Comparison of ENCODE assay signal across 24 cellular contexts in the genomic region with DNA sequence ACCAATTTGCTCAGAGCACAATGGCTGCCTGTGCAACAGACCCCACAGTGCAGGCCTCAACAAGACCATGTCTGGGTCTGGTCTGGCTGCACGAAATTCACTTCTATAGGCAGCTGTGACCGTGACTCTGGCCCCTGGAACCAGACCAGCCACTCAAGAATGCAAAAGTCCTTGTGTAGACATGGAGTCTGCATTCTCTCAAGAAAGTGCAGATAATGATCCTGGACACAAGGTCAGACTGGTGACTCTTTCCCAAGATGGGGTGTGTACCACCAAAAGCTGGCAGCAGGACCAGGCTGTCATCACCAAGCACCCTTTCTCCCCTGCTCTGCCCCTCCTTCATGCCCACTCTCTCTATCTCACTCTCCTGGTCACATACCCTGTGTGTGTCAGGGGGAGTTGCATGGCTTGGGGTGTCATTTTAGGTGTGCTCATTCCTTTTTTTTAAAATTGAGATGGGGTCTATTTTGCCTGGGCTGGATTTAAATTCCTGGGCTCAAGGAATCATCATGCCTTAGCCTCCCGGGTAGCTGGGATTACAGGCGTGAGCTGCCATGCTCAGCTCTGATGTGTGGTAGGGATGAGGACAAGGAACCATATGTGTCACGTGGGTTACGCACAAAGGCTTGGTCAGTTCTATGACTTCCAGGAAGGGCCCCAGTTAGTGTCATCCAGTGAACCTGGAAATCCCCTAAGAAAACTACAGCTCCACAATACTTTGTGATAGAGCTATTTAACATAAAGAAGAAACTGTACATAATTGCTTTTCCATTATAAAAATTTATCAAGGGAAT. TPM values are rescaled to one million over a fixed set of nuclear protein-coding genes. Genes with fewer than 3 reads are reported as not detected.
DNase-seq lines count a peak whose midpoint lies in the region; ATAC-seq, FAIRE-seq and TF ChIP-seq lines count a peak whose summit lies in the region.
"Had no signal": no experiment of that assay in that cellular context is flagged by ENCODE, and none has a peak within 500 bp of the region (broad histone marks: within the 10 kb centered on the region; RNA-seq: fewer than 3 reads in every experiment).

No MANE protein-coding gene starts in this region.

- DNase-seq in activated CD4-positive, CD25-positive, alpha-beta regulatory T cell (lab: John Stamatoyannopoulos, UW), result no peak
- peak in 1 of 2 donors; percentile 73 for DNase-seq in cardiac muscle cell (ENCODE audit: low read depth in 1 of 2, low spot score in 1 of 2)
- no peak for DNase-seq in left ventricle myocardium inferior
- DNase-seq in K562 (ENCODE audit: extremely low read depth in 1 of 4, low spot score in 3 of 4), result no peak
- peak in 1 of 2 donors; percentile 70 for DNase-seq in stimulated activated effector memory CD8-positive, alpha-beta T cell treated with anti-CD3 and anti-CD28 coated beads, Interleukin-12 subunit alpha, Interleukin-12 subunit beta, amount 100 ng/mL, for 72 hours (ENCODE audit: low spot score in 2 of 2)
- no peak for DNase-seq in CD4-positive, alpha-beta T cell
- DNase-seq: activated gamma-delta T cell; DND-41; effector memory CD8-positive, alpha-beta T cell; foreskin keratinocyte; left cardiac atrium; NCI-H1436; NCI-H446; NCI-H774; nucleus accumbens; SK-N-SH; stomach; thyroid gland had no signal

- intact Hi-C loops in left ventricle myocardium inferior (cut with micrococcal nuclease) (no loop called here), K562 (cut with micrococcal nuclease) (no loop called here)
- intact Hi-C loops in CD4-positive, alpha-beta T cell (cut with DNase I, micrococcal nuclease), result loop anchor here in 1 of 2 experiments (10.0 kb wide), 2 partner anchors 143 to 217 kb away; partner anchors contain the start of genes MEF2D and NTRK1

- H3K36me3 Mint-ChIP-seq in stimulated activated effector memory CD8-positive, alpha-beta T cell treated with anti-CD3 and anti-CD28 coated beads, Interleukin-12 subunit alpha, Interleukin-12 subunit beta, amount 100 ng/mL, for 72 hours, result peaks cover 19% of the 10 kb centered on the region
- H3K36me3 Mint-ChIP-seq in CD4-positive, alpha-beta T cell (ENCODE audit: low read depth), result peaks cover 54% of the 10 kb centered on the region

- peak; percentile 57 to 58 for ATAC-seq in activated CD4-positive, CD25-positive, alpha-beta regulatory T cell treated with anti-CD3 and anti-CD28 coated beads, Interleukin-2, amount 50 U/mL, for 24 hours
- no peak for ATAC-seq in K562
- ATAC-seq in stimulated activated effector memory CD8-positive, alpha-beta T cell treated with anti-CD3 and anti-CD28 coated beads, Interleukin-12 subunit alpha, Interleukin-12 subunit beta, amount 100 ng/mL, for 72 hours, result peak; percentile 84
- ATAC-seq in HG02588 (IDR thresholded peaks at IDR 0.05; ENCODE audit: unreplicated experiment), result no peak
- no peak for ATAC-seq in CD4-positive, alpha-beta T cell (ENCODE audit: poor library complexity)
- ATAC-seq: effector memory CD8-positive, alpha-beta T cell; foreskin keratinocyte; heart left ventricle; left cardiac atrium had no signal

- H4K20me1 ChIP-seq in K562 (replicated peaks; ENCODE audit: control insufficient read depth, insufficient read depth, low read length), result peaks cover 20% of the 10 kb centered on the region; the same call in 1 of the 2 replicates

- H3K9ac ChIP-seq in K562 (ENCODE audit: insufficient read depth in 1 of 2, low read depth in 2 of 2, low read length in 2 of 2), result no peak overlapping the region
- H3K9ac ChIP-seq: SK-N-SH had no signal

- peaks cover 40% of the 10 kb centered on the region for H3K79me2 ChIP-seq in K562 (ENCODE audit: control insufficient read depth, insufficient read depth, low read length)

- no peaks in the 10 kb centered on the region for H3K9me1 ChIP-seq in K562 (ENCODE audit: control insufficient read depth, insufficient read depth, low read length)

- BruUV-seq in K562 (replicated peaks; lab: Mats Ljungman, UMichigan), result no TSS peak

- no peaks in the 10 kb centered on the region for H3K9me3 ChIP-seq in cardiac muscle cell (ENCODE audit: low read depth)
- no peaks in the 10 kb centered on the region for H3K9me3 ChIP-seq in left ventricle myocardium inferior (replicated peaks)
- H3K9me3 ChIP-seq in K562 (replicated peaks; ENCODE audit: control insufficient read depth, insufficient read depth, low read depth, low read length), result no peaks in the 10 kb centered on the region
- no peaks in the 10 kb centered on the region for H3K9me3 ChIP-seq in CD4-positive, alpha-beta T cell (ENCODE audit: control insufficient read depth, low read length)
- H3K9me3 ChIP-seq: esophagus muscularis mucosa, heart left ventricle, SK-N-SH, stomach, thyroid gland had no signal

- H3K27me3 Mint-ChIP-seq in CD4-positive, alpha-beta T cell, result no peaks in the 10 kb centered on the region
- H3K27me3 Mint-ChIP-seq: effector memory CD8-positive, alpha-beta T cell had no signal

- WGBS in K562 (ENCODE audit: insufficient coverage, low coverage, missing lambda C conversion rate), result 94% methylated on average over 6 of the region's 6 CpGs

- no peak for TF ChIP-seq EP300 in K562 (IDR thresholded peaks at IDR 0.05; ENCODE audit: low read length)

- H3K36me3 ChIP-seq in cardiac muscle cell (peaks cover 14% of the 10 kb centered on the region), left ventricle myocardium inferior (peaks cover 47% of the 10 kb centered on the region), K562 (ENCODE audit: control insufficient read depth, insufficient read depth, low read length) (peaks cover 63% of the 10 kb centered on the region)

- TF ChIP-seq RAD21 in K562 (CRISPR knock-in tag; conservative IDR thresholded peaks at IDR 0.05 in 1 of 2, IDR thresholded peaks at IDR 0.05 in 1 of 2), result no peak

- peak overlapping the region; percentile 85 for H3K27ac ChIP-seq in cardiac muscle cell
- no peak overlapping the region for H3K27ac ChIP-seq in left ventricle myocardium inferior (replicated peaks)
- no peak overlapping the region for H3K27ac ChIP-seq in K562 (ENCODE audit: extremely low read depth, low read depth, low read length)
- no peak overlapping the region for H3K27ac ChIP-seq in CD4-positive, alpha-beta T cell (ENCODE audit: low read depth, low read length)
- H3K27ac ChIP-seq: 22Rv1, coronary artery, esophagus muscularis mucosa, foreskin keratinocyte, heart left ventricle, stomach, thyroid gland had no signal

- peak overlapping the region; percentile 24 for H3K4me3 Mint-ChIP-seq in stimulated activated effector memory CD8-positive, alpha-beta T cell treated with anti-CD3 and anti-CD28 coated beads, Interleukin-12 subunit alpha, Interleukin-12 subunit beta, amount 100 ng/mL, for 72 hours
- H3K4me3 Mint-ChIP-seq in CD4-positive, alpha-beta T cell, result no peak overlapping the region
- H3K4me3 Mint-ChIP-seq: effector memory CD8-positive, alpha-beta T cell had no signal

- H3K27ac Mint-ChIP-seq in stimulated activated effector memory CD8-positive, alpha-beta T cell treated with anti-CD3 and anti-CD28 coated beads, Interleukin-12 subunit alpha, Interleukin-12 subunit beta, amount 100 ng/mL, for 72 hours, result peak overlapping the region; percentile 93
- no peak overlapping the region for H3K27ac Mint-ChIP-seq in CD4-positive, alpha-beta T cell
- H3K27ac Mint-ChIP-seq: effector memory CD8-positive, alpha-beta T cell had no signal

- POLR2A ChIA-PET in K562 (lab: Yijun Ruan, JAX), result interaction anchor here (0.5 to 1.9 kb wide), 9 partner anchors 8 to 79 kb away, joined by 3 to 7 read pairs (median 4); no protein-coding TSS in a partner anchor
- POLR2A ChIA-PET in CD4-positive, alpha-beta T cell (lab: Charles Lee), result interaction anchor here (0.5 to 1.0 kb wide), 2 partner anchors 9 to 35 kb away, joined by 3 to 4 read pairs; no protein-coding TSS in a partner anchor

- H3K4me1 ChIP-seq in cardiac muscle cell (ENCODE audit: low read depth), result peaks cover 25% of the 10 kb centered on the region
- H3K4me1 ChIP-seq in left ventricle myocardium inferior, result peaks cover 23% of the 10 kb centered on the region
- peaks cover 5 to 10% of the 10 kb centered on the region in 2 experiments; a peak in 2 of 5 replicates for H3K4me1 ChIP-seq in K562 (replicated peaks in 1 of 2; ENCODE audit: control insufficient read depth in 2 of 2, insufficient read depth in 2 of 2, low read length in 2 of 2)
- H3K4me1 ChIP-seq: foreskin keratinocyte had no signal

- CTCF ChIA-PET in K562 (lab: Yijun Ruan, JAX; ENCODE audit: low intra/inter-chr PET ratio), result interaction anchor here (0.7 kb wide), 2 partner anchors 32 to 333 kb away, joined by 3 to 4 read pairs; no protein-coding TSS in a partner anchor
- CTCF ChIA-PET in CD4-positive, alpha-beta T cell (lab: Charles Lee), result interaction anchor here (0.7 to 2.1 kb wide), 3 partner anchors 15 to 60 kb away, joined by 3 to 6 read pairs (median 3); partner anchors contain the start of gene CRABP2

- no peak overlapping the region for H3K4me3 ChIP-seq in cardiac muscle cell
- no peak overlapping the region for H3K4me3 ChIP-seq in left ventricle myocardium inferior
- no peak overlapping the region for H3K4me3 ChIP-seq in K562
- H3K4me3 ChIP-seq: coronary artery, esophagus muscularis mucosa, heart left ventricle, stomach, thyroid gland had no signal

- no peak for FAIRE-seq in K562 (lab: Jason Lieb, UNC)

- H2AFZ ChIP-seq in K562 (ENCODE audit: low read depth, low read length), result no peak overlapping the region

- H3K9me3 Mint-ChIP-seq in stimulated activated effector memory CD8-positive, alpha-beta T cell treated with anti-CD3 and anti-CD28 coated beads, Interleukin-12 subunit alpha, Interleukin-12 subunit beta, amount 100 ng/mL, for 72 hours, result no peaks in the 10 kb centered on the region
- no peaks in the 10 kb centered on the region for H3K9me3 Mint-ChIP-seq in CD4-positive, alpha-beta T cell
- H3K9me3 Mint-ChIP-seq: effector memory CD8-positive, alpha-beta T cell had no signal

- no peak overlapping the region for H3K4me2 ChIP-seq in K562 (ENCODE audit: insufficient read depth, low read length)
- H3K4me2 ChIP-seq: SK-N-SH had no signal

- peaks cover 26% of the 10 kb centered on the region for H3K4me1 Mint-ChIP-seq in stimulated activated effector memory CD8-positive, alpha-beta T cell treated with anti-CD3 and anti-CD28 coated beads, Interleukin-12 subunit alpha, Interleukin-12 subunit beta, amount 100 ng/mL, for 72 hours
- peaks cover 16% of the 10 kb centered on the region for H3K4me1 Mint-ChIP-seq in CD4-positive, alpha-beta T cell (ENCODE audit: low read depth)

- TF ChIP-seq CTCF in cardiac muscle cell (IDR thresholded peaks at IDR 0.05; ENCODE audit: low read depth, low read length), result no peak
- no peak for TF ChIP-seq CTCF in left ventricle myocardium inferior (IDR thresholded peaks at IDR 0.05; ENCODE audit: borderline replicate concordance)
- no peak for TF ChIP-seq CTCF in K562 (IDR thresholded peaks at IDR 0.05 in 2 of 3, conservative IDR thresholded peaks at IDR 0.05 in 1 of 3; ENCODE audit: insufficient read depth in 2 of 3, low read depth in 1 of 3, low read length in 3 of 3)
- TF ChIP-seq CTCF in CD4-positive, alpha-beta T cell (IDR thresholded peaks at IDR 0.05), result no peak

- TF ChIP-seq POLR2A in K562 (conservative IDR thresholded peaks at IDR 0.05), result 0 out of 2 replicates have a peak, but pooled peaks have one; percentile 15

- in situ Hi-C loops in K562 (cut with MboI), result no loop called here

- H3K27me3 ChIP-seq in cardiac muscle cell (no peaks in the 10 kb centered on the region), left ventricle myocardium inferior (ENCODE audit: low read depth) (no peaks in the 10 kb centered on the region), K562 (ENCODE audit: control insufficient read depth in 2 of 2, insufficient read depth in 2 of 2, low read length in 2 of 2) (no peaks in the 10 kb centered on the region)
- no peaks in the 10 kb centered on the region for H3K27me3 ChIP-seq in CD4-positive, alpha-beta T cell (ENCODE audit: control insufficient read depth, insufficient read depth, low read length)
- H3K27me3 ChIP-seq: esophagus muscularis mucosa, foreskin keratinocyte, heart left ventricle, stomach, thyroid gland had no signal

RNA-seq across cellular contexts. Expression of gene METTL25B, which starts 6.9 kb away (rescaled TPM):
- total RNA-seq in cardiac muscle cell (22.8 and 25.4 TPM in 2 replicates), left ventricle myocardium inferior (18.1 TPM), K562 (2014; rRNA removed) (33.1 and 39.1 TPM in 2 replicates), K562 (2014; rRNA removed; fragmentation: Illumina TruSeq; extraction: Trizol) (17.8 and 26.3 TPM in 2 replicates), K562 (2015; rRNA removed; fragmentation: Illumina TruSeq; extraction: Trizol) (27.0 and 30.3 TPM in 2 replicates), K562 (2021) (46.3 and 48.3 TPM in 2 replicates)
- polyA plus RNA-seq in cardiac muscle cell (19.5 and 20.9 TPM in 2 replicates), K562 (2011; rRNA removed) (37.1 and 46.1 TPM in 2 replicates), K562 (2014; fragmentation: Illumina TruSeq; extraction: Trizol) (33.9 and 37.7 TPM in 2 replicates), K562 (2014; fragmentation: Nextera tagmentation; extraction: Ambion mirVana) (10 to 100 TPM in 1 of 2 experiments, 1 to 10 TPM in 1; 7.7 to 13.2 TPM), K562 (2014; rRNA removed) (41.8 and 57.4 TPM in 2 replicates)
- 50.1 and 117 TPM in 2 replicates for total RNA-seq in K562 (2011; cell fraction: chromatin; rRNA removed; ENCODE audit: low replicate concordance)
- 103 and 114 TPM in 2 replicates for total RNA-seq in K562 (2011; cell fraction: nucleolus; rRNA removed)
- total RNA-seq in K562 (2011; cell fraction: nucleoplasm; rRNA removed), result 74.6 and 83.1 TPM in 2 replicates
- polyA plus RNA-seq in K562 (2011; cell fraction: cytosol; rRNA removed), result 44.7 and 53.0 TPM in 2 replicates
- polyA plus RNA-seq in K562 (2011; cell fraction: nucleus; rRNA removed), result 79.3 and 98.8 TPM in 2 replicates
- polyA plus RNA-seq in K562 (2012), result 34.9 and 66.4 TPM in 2 replicates
- 17.4 and 21.8 TPM in 2 replicates for polyA minus RNA-seq in K562 (2011; rRNA and poly(A)+ RNA removed)
- polyA minus RNA-seq in K562 (2011; cell fraction: cytosol; rRNA and poly(A)+ RNA removed), result 20.6 and 27.1 TPM in 2 replicates
- 25.0 and 34.1 TPM in 2 replicates for polyA minus RNA-seq in K562 (2011; cell fraction: nucleus; rRNA and poly(A)+ RNA removed)
- 10 to 100 TPM; 10.6 to 12.0 TPM for total RNA-seq in CD4-positive, alpha-beta T cell

RNA-seq across cellular contexts. Expression of gene ISG20L2, which starts 7.2 kb away (rescaled TPM):
- total RNA-seq in cardiac muscle cell (22.6 and 27.3 TPM in 2 replicates), left ventricle myocardium inferior (11.5 TPM), K562 (2014; rRNA removed) (34.3 and 40.7 TPM in 2 replicates), K562 (2014; rRNA removed; fragmentation: Illumina TruSeq; extraction: Trizol) (57.7 and 59.6 TPM in 2 replicates), K562 (2015; rRNA removed; fragmentation: Illumina TruSeq; extraction: Trizol) (52.6 and 53.3 TPM in 2 replicates), K562 (2021) (46.3 and 50.3 TPM in 2 replicates)
- polyA plus RNA-seq in cardiac muscle cell (25.1 and 31.3 TPM in 2 replicates), K562 (2011; rRNA removed) (59.5 and 63.8 TPM in 2 replicates), K562 (2014; fragmentation: Illumina TruSeq; extraction: Trizol) (100 and 130 TPM in 2 replicates), K562 (2014; fragmentation: Nextera tagmentation; extraction: Ambion mirVana) (10 to 100 TPM; 21.3 to 50.3 TPM), K562 (2014; rRNA removed) (41.5 and 50.9 TPM in 2 replicates)
- total RNA-seq in K562 (2011; cell fraction: chromatin; rRNA removed; ENCODE audit: low replicate concordance), result 62.5 and 90.4 TPM in 2 replicates
- 49.1 and 64.9 TPM in 2 replicates for total RNA-seq in K562 (2011; cell fraction: nucleolus; rRNA removed)
- total RNA-seq in K562 (2011; cell fraction: nucleoplasm; rRNA removed), result 55.7 and 64.4 TPM in 2 replicates
- 60.2 and 77.5 TPM in 2 replicates for polyA plus RNA-seq in K562 (2011; cell fraction: cytosol; rRNA removed)
- polyA plus RNA-seq in K562 (2011; cell fraction: nucleus; rRNA removed), result 23.1 and 28.0 TPM in 2 replicates
- 45.7 and 45.9 TPM in 2 replicates for polyA plus RNA-seq in K562 (2012)
- polyA minus RNA-seq in K562 (2011; rRNA and poly(A)+ RNA removed), result 52.8 and 62.8 TPM in 2 replicates
- polyA minus RNA-seq in K562 (2011; cell fraction: cytosol; rRNA and poly(A)+ RNA removed), result 23.6 and 28.9 TPM in 2 replicates
- 21.1 and 35.4 TPM in 2 replicates for polyA minus RNA-seq in K562 (2011; cell fraction: nucleus; rRNA and poly(A)+ RNA removed)
- 10 to 100 TPM; 44.2 to 50.9 TPM for total RNA-seq in CD4-positive, alpha-beta T cell

RNA-seq across cellular contexts. Expression of gene CRABP2, which starts 15.9 kb away (rescaled TPM):
- total RNA-seq in cardiac muscle cell (556 and 900 TPM in 2 replicates), left ventricle myocardium inferior (0.60 TPM), K562 (2014; rRNA removed) (0.86 and 1.2 TPM in 2 replicates), K562 (2014; rRNA removed; fragmentation: Illumina TruSeq; extraction: Trizol) (0.32 and 0.36 TPM in 2 replicates), K562 (2015; rRNA removed; fragmentation: Illumina TruSeq; extraction: Trizol) (0.72 and 1.3 TPM in 2 replicates), K562 (2021) (1.5 and 1.6 TPM in 2 replicates)
- polyA plus RNA-seq in cardiac muscle cell (824 and 1,249 TPM in 2 replicates), K562 (2011; rRNA removed) (0.50 and 1.5 TPM in 2 replicates), K562 (2014; fragmentation: Illumina TruSeq; extraction: Trizol) (1.9 and 2.5 TPM in 2 replicates), K562 (2014; fragmentation: Nextera tagmentation; extraction: Ambion mirVana) (under 1 TPM; 0.30 to 0.52 TPM), K562 (2014; rRNA removed) (0.82 and 1.2 TPM in 2 replicates)
- total RNA-seq in K562 (2011; cell fraction: chromatin; rRNA removed; ENCODE audit: low replicate concordance), result 0.86 TPM in 1 of 2 replicates, not detected in the other
- total RNA-seq in K562 (2011; cell fraction: nucleolus; rRNA removed), result 0.39 and 1.0 TPM in 2 replicates
- total RNA-seq in K562 (2011; cell fraction: nucleoplasm; rRNA removed), result 0.44 TPM in 1 of 2 replicates, not detected in the other
- polyA plus RNA-seq in K562 (2011; cell fraction: cytosol; rRNA removed), result 0.58 and 1.3 TPM in 2 replicates
- 1.8 and 2.6 TPM in 2 replicates for polyA plus RNA-seq in K562 (2011; cell fraction: nucleus; rRNA removed)
- polyA plus RNA-seq in K562 (2012), result 2.6 and 2.9 TPM in 2 replicates
- polyA minus RNA-seq in K562 (2011; rRNA and poly(A)+ RNA removed), result 0.28 and 0.72 TPM in 2 replicates
- not detected in 2 replicates for polyA minus RNA-seq in K562 (2011; cell fraction: cytosol; rRNA and poly(A)+ RNA removed)
- polyA minus RNA-seq in K562 (2011; cell fraction: nucleus; rRNA and poly(A)+ RNA removed), result not detected in 2 replicates
- total RNA-seq in CD4-positive, alpha-beta T cell, result 1 to 10 TPM; 3.2 to 4.2 TPM

RNA-seq across cellular contexts. Expression of gene MRPL24, which starts 19.6 kb away (rescaled TPM):
- total RNA-seq in cardiac muscle cell, result 34.9 and 54.1 TPM in 2 replicates
- 70.7 and 77.7 TPM in 2 replicates for polyA plus RNA-seq in cardiac muscle cell
- 92.1 TPM for total RNA-seq in left ventricle myocardium inferior
- 8.3 and 22.8 TPM in 2 replicates for total RNA-seq in K562 (2011; cell fraction: chromatin; rRNA removed; ENCODE audit: low replicate concordance)
- 18.7 and 20.3 TPM in 2 replicates for total RNA-seq in K562 (2011; cell fraction: nucleolus; rRNA removed)
- 15.8 and 16.2 TPM in 2 replicates for total RNA-seq in K562 (2011; cell fraction: nucleoplasm; rRNA removed)
- 103 and 134 TPM in 2 replicates for total RNA-seq in K562 (2014; rRNA removed)
- total RNA-seq in K562 (2014; rRNA removed; fragmentation: Illumina TruSeq; extraction: Trizol), result 91.6 and 91.8 TPM in 2 replicates
- total RNA-seq in K562 (2015; rRNA removed; fragmentation: Illumina TruSeq; extraction: Trizol), result 105 and 113 TPM in 2 replicates
- 74.0 and 74.3 TPM in 2 replicates for total RNA-seq in K562 (2021)
- 97.5 and 101 TPM in 2 replicates for polyA plus RNA-seq in K562 (2011; rRNA removed)
- 66.6 and 77.0 TPM in 2 replicates for polyA plus RNA-seq in K562 (2011; cell fraction: cytosol; rRNA removed)
- 59.6 and 61.8 TPM in 2 replicates for polyA plus RNA-seq in K562 (2011; cell fraction: nucleus; rRNA removed)
- polyA plus RNA-seq in K562 (2012), result 90.5 and 117 TPM in 2 replicates
- polyA plus RNA-seq in K562 (2014; fragmentation: Illumina TruSeq; extraction: Trizol), result 153 and 163 TPM in 2 replicates
- polyA plus RNA-seq in K562 (2014; fragmentation: Nextera tagmentation; extraction: Ambion mirVana), result 100 to 1,000 TPM; 206 to 267 TPM
- 115 and 141 TPM in 2 replicates for polyA plus RNA-seq in K562 (2014; rRNA removed)
- 43.9 and 56.9 TPM in 2 replicates for polyA minus RNA-seq in K562 (2011; rRNA and poly(A)+ RNA removed)
- polyA minus RNA-seq in K562 (2011; cell fraction: cytosol; rRNA and poly(A)+ RNA removed), result 23.8 and 27.5 TPM in 2 replicates
- polyA minus RNA-seq in K562 (2011; cell fraction: nucleus; rRNA and poly(A)+ RNA removed), result 9.4 and 12.0 TPM in 2 replicates
- 10 to 100 TPM; 11.7 to 11.9 TPM for total RNA-seq in CD4-positive, alpha-beta T cell

RNA-seq across cellular contexts. Expression of gene HDGF, which starts 30.1 kb away (rescaled TPM):
- total RNA-seq in cardiac muscle cell (207 and 480 TPM in 2 replicates), left ventricle myocardium inferior (145 TPM), K562 (2014; rRNA removed) (470 and 501 TPM in 2 replicates), K562 (2014; rRNA removed; fragmentation: Illumina TruSeq; extraction: Trizol) (400 and 403 TPM in 2 replicates), K562 (2015; rRNA removed; fragmentation: Illumina TruSeq; extraction: Trizol) (392 and 404 TPM in 2 replicates), K562 (2021) (390 and 425 TPM in 2 replicates)
- polyA plus RNA-seq in cardiac muscle cell (176 and 238 TPM in 2 replicates), K562 (2011; rRNA removed) (224 and 310 TPM in 2 replicates), K562 (2014; fragmentation: Illumina TruSeq; extraction: Trizol) (507 and 601 TPM in 2 replicates), K562 (2014; fragmentation: Nextera tagmentation; extraction: Ambion mirVana) (10 to 100 TPM; 38.8 to 41.8 TPM), K562 (2014; rRNA removed) (358 and 372 TPM in 2 replicates)
- total RNA-seq in K562 (2011; cell fraction: chromatin; rRNA removed; ENCODE audit: low replicate concordance), result 54.5 and 99.5 TPM in 2 replicates
- total RNA-seq in K562 (2011; cell fraction: nucleolus; rRNA removed), result 73.4 and 78.6 TPM in 2 replicates
- 87.7 and 114 TPM in 2 replicates for total RNA-seq in K562 (2011; cell fraction: nucleoplasm; rRNA removed)
- 174 and 175 TPM in 2 replicates for polyA plus RNA-seq in K562 (2011; cell fraction: cytosol; rRNA removed)
- 182 and 185 TPM in 2 replicates for polyA plus RNA-seq in K562 (2011; cell fraction: nucleus; rRNA removed)
- polyA plus RNA-seq in K562 (2012), result 190 and 267 TPM in 2 replicates
- 142 and 177 TPM in 2 replicates for polyA minus RNA-seq in K562 (2011; rRNA and poly(A)+ RNA removed)
- polyA minus RNA-seq in K562 (2011; cell fraction: cytosol; rRNA and poly(A)+ RNA removed), result 120 and 140 TPM in 2 replicates
- polyA minus RNA-seq in K562 (2011; cell fraction: nucleus; rRNA and poly(A)+ RNA removed), result 33.7 and 57.2 TPM in 2 replicates
- total RNA-seq in CD4-positive, alpha-beta T cell, result 10 to 100 TPM; 60.8 TPM

Comparison
In these comparisons a context has a peak if more than half of its experiments do, and no peak if none do; other contexts are left out.
1. RNA of gene CRABP2, which starts 15.9 kb away (total RNA-seq): 556 to 900 TPM in cardiac muscle cell; 3.2 to 4.2 TPM in CD4-positive, alpha-beta T cell, 0.32 to 1.6 TPM in K562 and 0.60 TPM in left ventricle myocardium inferior (single experiment); every median in the first group is over 100 times any median in the second.
2. ATAC-seq: peak in activated CD4-positive, CD25-positive, alpha-beta regulatory T cell treated with anti-CD3 and anti-CD28 coated beads, Interleukin-2, amount 50 U/mL, for 24 hours (2 of 2) and stimulated activated effector memory CD8-positive, alpha-beta T cell treated with anti-CD3 and anti-CD28 coated beads, Interleukin-12 subunit alpha, Interleukin-12 subunit beta, amount 100 ng/mL, for 72 hours (single experiment); none in K562 (single experiment), HG02588 (single experiment) and CD4-positive, alpha-beta T cell (single experiment).